1 cellular context compared by ENCODE assay signal in genomic region chr4:111213520-111213919, GRCh38.
TF ChIP-seq lines count a peak whose summit lies in the region.

No MANE protein-coding gene starts in this region.

TF ChIP-seq in SK-N-SH, 30 proteins besides CTCF, POLR2A, EP300 and RAD21 (continued from another document):
- TF ChIP-seq PBX3 (IDR thresholded peaks at IDR 0.05) (no peak), MAX (IDR thresholded peaks at IDR 0.05; ENCODE audit: low read depth) (no peak), FOSL2 (IDR thresholded peaks at IDR 0.05; ENCODE audit: borderline replicate concordance, low read depth) (no peak), IRF3 (IDR thresholded peaks at IDR 0.05; ENCODE audit: low read depth, low read length) (no peak)
